Comparison of ENCODE assay signal across 12 cellular contexts in the genomic region with DNA sequence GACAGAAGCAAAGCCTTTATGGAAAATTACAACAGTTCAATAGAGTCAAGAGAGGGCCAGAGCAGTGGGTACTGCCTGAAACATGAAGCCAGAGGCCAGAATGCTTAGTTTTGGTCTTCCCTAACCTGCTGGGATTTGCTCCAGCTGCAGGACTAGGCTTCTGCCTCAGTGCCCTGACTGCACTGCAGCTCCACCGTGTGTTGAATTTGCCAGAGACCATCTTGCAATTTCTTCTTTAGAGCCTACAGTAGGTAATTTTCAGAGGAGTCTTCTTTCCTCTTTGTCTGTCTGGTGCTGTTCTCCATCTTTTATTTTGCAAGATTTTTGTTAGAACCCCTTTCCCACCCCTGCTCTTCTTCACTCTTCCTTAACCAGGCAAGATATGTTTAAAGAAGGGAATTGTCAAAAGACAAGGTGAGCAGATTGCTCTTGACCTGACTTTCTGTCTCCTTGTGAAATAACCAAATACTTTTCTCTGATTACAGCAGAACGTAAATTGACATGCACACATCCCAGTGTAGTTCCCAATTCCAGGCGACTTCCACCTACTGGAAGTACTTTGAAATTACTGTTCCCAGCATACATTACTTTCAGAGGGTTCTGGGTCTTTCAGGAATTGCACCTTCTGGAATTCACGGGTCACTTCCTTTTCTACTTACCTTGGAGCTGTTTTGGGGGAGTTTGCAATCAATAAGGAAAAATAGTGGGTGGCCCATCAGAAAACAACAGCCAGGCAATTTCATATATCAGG.
DNase-seq lines count a peak whose midpoint lies in the region; ATAC-seq and TF ChIP-seq lines count a peak whose summit lies in the region.
"Had no signal": no experiment of that assay in that cellular context is flagged by ENCODE, and none has a peak within 500 bp of the region (broad histone marks: within the 10 kb centered on the region; RNA-seq: fewer than 3 reads in every experiment).

No MANE protein-coding gene starts in this region.

- H3K4me1 Mint-ChIP-seq in nephron, result no peaks in the 10 kb centered on the region
- H3K4me1 Mint-ChIP-seq in CD8-positive, alpha-beta memory T cell, result no peaks in the 10 kb centered on the region

- H3K9me3 Mint-ChIP-seq in nephron, result no peaks in the 10 kb centered on the region
- peaks cover 0 to 4% (median 3%) of the 10 kb centered on the region in 5 donors for H3K9me3 Mint-ChIP-seq in CD8-positive, alpha-beta memory T cell
- H3K9me3 Mint-ChIP-seq: activated naive CD8-positive, alpha-beta T cell treated with anti-CD3 and anti-CD28 coated beads, Interleukin-2, amount 10 ng/mL, durations not matched to agents 7 days and 5 days had no signal

- DNase-seq in GM03348 (ENCODE audit: low spot score) (peak; percentile 48), NB4 (ENCODE audit: low read depth) (peak; percentile 30), choroid plexus epithelial cell (ENCODE audit: low read depth) (peak; percentile 50), GM19238 (ENCODE audit: insufficient read length, low spot score) (no peak)
- no peak for DNase-seq in CD8-positive, alpha-beta memory T cell
- DNase-seq: activated CD4-positive, CD25-positive, alpha-beta regulatory T cell treated with anti-CD3 and anti-CD28 coated beads, Interleukin-2, amount 50 U/mL, for 72 hours; activated naive CD8-positive, alpha-beta T cell treated with anti-CD3 and anti-CD28 coated beads, Interleukin-2, amount 10 ng/mL, durations not matched to agents 7 days and 5 days; esophagus squamous epithelium; stimulated activated CD4-positive, alpha-beta T cell treated with anti-CD3 and anti-CD28 coated beads, Interleukin-4, amount 100 ng/mL, for 1 hour had no signal

- H3K27me3 Mint-ChIP-seq in nephron (ENCODE audit: low read depth), result peaks cover 23% of the 10 kb centered on the region
- H3K27me3 Mint-ChIP-seq in CD8-positive, alpha-beta memory T cell, result peaks cover 12 to 56% of the 10 kb centered on the region in 2 donors

- H3K27me3 ChIP-seq in CD8-positive, alpha-beta memory T cell (ENCODE audit: insufficient read depth, low read length, poor library complexity, severe bottlenecking), result no peaks in the 10 kb centered on the region
- H3K27me3 ChIP-seq: thyroid gland had no signal

- ATAC-seq in GM18907 (IDR thresholded peaks at IDR 0.05; ENCODE audit: unreplicated experiment), result no peak

- POLR2A ChIA-PET in CD8-positive, alpha-beta memory T cell (lab: Charles Lee), result no interaction called here

- H3K4me3 ChIP-seq in NB4 (ENCODE audit: low read depth, low read length), result no peak overlapping the region
- no peak overlapping the region for H3K4me3 ChIP-seq in choroid plexus epithelial cell (ENCODE audit: low read depth, low read length)
- H3K4me3 ChIP-seq in CD8-positive, alpha-beta memory T cell (ENCODE audit: low read length), result no peak overlapping the region
- H3K4me3 ChIP-seq: esophagus squamous epithelium, thyroid gland had no signal

- H3K27ac ChIP-seq in CD8-positive, alpha-beta memory T cell (ENCODE audit: low read depth, low read length), result no peak overlapping the region
- H3K27ac ChIP-seq: esophagus squamous epithelium, thyroid gland had no signal

- no peaks in the 10 kb centered on the region for H3K4me1 ChIP-seq in CD8-positive, alpha-beta memory T cell (ENCODE audit: insufficient read depth, low read length)
- H3K4me1 ChIP-seq: esophagus squamous epithelium, thyroid gland had no signal

- TF ChIP-seq POLR2A in NB4 (IDR thresholded peaks at IDR 0.05; ENCODE audit: extremely low read depth, insufficient read length), result no peak

- no peak overlapping the region for H3K27ac Mint-ChIP-seq in nephron
- no peak overlapping the region for H3K27ac Mint-ChIP-seq in CD8-positive, alpha-beta memory T cell
- H3K27ac Mint-ChIP-seq: activated naive CD8-positive, alpha-beta T cell treated with anti-CD3 and anti-CD28 coated beads, Interleukin-2, amount 10 ng/mL, durations not matched to agents 7 days and 5 days had no signal

- no peaks in the 10 kb centered on the region for H3K36me3 ChIP-seq in CD8-positive, alpha-beta memory T cell (ENCODE audit: insufficient read depth, low read length)
- H3K36me3 ChIP-seq: esophagus squamous epithelium, thyroid gland had no signal

- CTCF ChIA-PET in CD8-positive, alpha-beta memory T cell (lab: Charles Lee), result no interaction called here

- no peaks in the 10 kb centered on the region for H3K36me3 Mint-ChIP-seq in nephron (ENCODE audit: low read depth)
- peaks cover 0 to 2% (median 0%) of the 10 kb centered on the region in 3 donors for H3K36me3 Mint-ChIP-seq in CD8-positive, alpha-beta memory T cell
- H3K36me3 Mint-ChIP-seq: activated naive CD8-positive, alpha-beta T cell treated with anti-CD3 and anti-CD28 coated beads, Interleukin-2, amount 10 ng/mL, durations not matched to agents 7 days and 5 days had no signal

- TF ChIP-seq CTCF in NB4 (IDR thresholded peaks at IDR 0.05; ENCODE audit: low read depth, low read length) (peak; percentile 24), choroid plexus epithelial cell (conservative IDR thresholded peaks at IDR 0.05; ENCODE audit: low read depth, low read length) (peak; percentile 53), nephron (IDR thresholded peaks at IDR 0.05; ENCODE audit: unreplicated experiment in 3 of 3) (peak; percentile 33 to 41 (median 33))

- no peaks in the 10 kb centered on the region for H3K9me3 ChIP-seq in CD8-positive, alpha-beta memory T cell (ENCODE audit: low read length)
- H3K9me3 ChIP-seq: esophagus squamous epithelium, thyroid gland had no signal

- no peak overlapping the region for H3K4me3 Mint-ChIP-seq in nephron
- H3K4me3 Mint-ChIP-seq in CD8-positive, alpha-beta memory T cell, result no peak overlapping the region
- H3K4me3 Mint-ChIP-seq: activated naive CD8-positive, alpha-beta T cell treated with anti-CD3 and anti-CD28 coated beads, Interleukin-2, amount 10 ng/mL, durations not matched to agents 7 days and 5 days had no signal

Comparison
In these comparisons a context has a peak if more than half of its experiments do, and no peak if none do; other contexts are left out.
1. DNase-seq: peak in GM03348 (single experiment), NB4 (single experiment) and choroid plexus epithelial cell (single experiment); none in CD8-positive, alpha-beta memory T cell (0 of 5) and GM19238 (single experiment).
2. Peak in every context shown above with its lines, with median percentiles within 50 percentile points of each other: CTCF ChIP-seq.